Comparison of ENCODE assay signal across 1 cellular context in the genomic region with DNA sequence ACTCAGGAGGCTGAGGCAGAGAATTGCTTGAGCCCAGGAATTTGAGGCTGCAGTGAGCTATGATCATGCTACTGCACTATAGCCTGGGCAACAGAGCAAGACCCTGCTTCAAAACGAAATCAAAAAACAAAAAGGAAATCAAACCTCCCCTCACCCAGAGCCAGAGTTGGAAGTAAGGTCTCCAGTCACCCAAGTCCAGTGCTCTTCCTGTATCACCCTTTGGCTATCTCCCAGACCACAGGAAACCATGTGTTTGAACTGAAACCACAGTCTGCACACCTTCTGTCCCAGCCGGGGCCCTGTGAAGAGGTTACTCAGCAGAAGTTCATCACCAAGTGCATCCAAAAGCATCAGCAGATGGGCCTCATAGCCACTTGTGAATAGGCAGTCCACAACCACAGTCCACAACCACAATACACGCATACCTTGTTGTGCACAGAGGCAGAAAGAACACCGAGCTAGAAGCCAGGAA.
TF ChIP-seq lines count a peak whose summit lies in the region.

No MANE protein-coding gene starts in this region.

TF ChIP-seq in GM12878, 131 proteins besides CTCF, POLR2A, EP300 and RAD21 (continued from another document and continues in another):
- TF ChIP-seq CEBPB (IDR thresholded peaks at IDR 0.05; ENCODE audit: borderline replicate concordance in 1 of 2, low read depth in 2 of 2, low read length in 2 of 2) = no peak; a peak in 1 of 4 replicates
- TF ChIP-seq, protein P1, sequence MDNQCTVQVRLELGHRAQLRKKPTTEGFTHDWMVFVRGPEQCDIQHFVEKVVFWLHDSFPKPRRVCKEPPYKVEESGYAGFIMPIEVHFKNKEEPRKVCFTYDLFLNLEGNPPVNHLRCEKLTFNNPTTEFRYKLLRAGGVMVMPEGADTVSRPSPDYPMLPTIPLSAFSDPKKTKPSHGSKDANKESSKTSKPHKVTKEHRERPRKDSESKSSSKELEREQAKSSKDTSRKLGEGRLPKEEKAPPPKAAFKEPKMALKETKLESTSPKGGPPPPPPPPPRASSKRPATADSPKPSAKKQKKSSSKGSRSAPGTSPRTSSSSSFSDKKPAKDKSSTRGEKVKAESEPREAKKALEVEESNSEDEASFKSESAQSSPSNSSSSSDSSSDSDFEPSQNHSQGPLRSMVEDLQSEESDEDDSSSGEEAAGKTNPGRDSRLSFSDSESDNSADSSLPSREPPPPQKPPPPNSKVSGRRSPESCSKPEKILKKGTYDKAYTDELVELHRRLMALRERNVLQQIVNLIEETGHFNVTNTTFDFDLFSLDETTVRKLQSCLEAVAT (IDR thresholded peaks at IDR 0.05) = peak; percentile 86
- TF ChIP-seq, protein P2, sequence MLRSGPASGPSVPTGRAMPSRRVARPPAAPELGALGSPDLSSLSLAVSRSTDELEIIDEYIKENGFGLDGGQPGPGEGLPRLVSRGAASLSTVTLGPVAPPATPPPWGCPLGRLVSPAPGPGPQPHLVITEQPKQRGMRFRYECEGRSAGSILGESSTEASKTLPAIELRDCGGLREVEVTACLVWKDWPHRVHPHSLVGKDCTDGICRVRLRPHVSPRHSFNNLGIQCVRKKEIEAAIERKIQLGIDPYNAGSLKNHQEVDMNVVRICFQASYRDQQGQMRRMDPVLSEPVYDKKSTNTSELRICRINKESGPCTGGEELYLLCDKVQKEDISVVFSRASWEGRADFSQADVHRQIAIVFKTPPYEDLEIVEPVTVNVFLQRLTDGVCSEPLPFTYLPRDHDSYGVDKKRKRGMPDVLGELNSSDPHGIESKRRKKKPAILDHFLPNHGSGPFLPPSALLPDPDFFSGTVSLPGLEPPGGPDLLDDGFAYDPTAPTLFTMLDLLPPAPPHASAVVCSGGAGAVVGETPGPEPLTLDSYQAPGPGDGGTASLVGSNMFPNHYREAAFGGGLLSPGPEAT (IDR thresholded peaks at IDR 0.05; ENCODE audit: low read depth) = peak; percentile 85
- TF ChIP-seq MAX (IDR thresholded peaks at IDR 0.05; ENCODE audit: low read depth, low read length) = peak; percentile 34; the same call in 1 of the 2 replicates
- peak; percentile 88 for TF ChIP-seq DPF2 (IDR thresholded peaks at IDR 0.05)
- TF ChIP-seq RUNX3 (IDR thresholded peaks at IDR 0.05; ENCODE audit: low read length) = peak; percentile 99
- TF ChIP-seq PAX5 (IDR thresholded peaks at IDR 0.05; ENCODE audit: borderline replicate concordance, low read depth, low read length) = peak; percentile 72
- no peak for TF ChIP-seq PBX3 (IDR thresholded peaks at IDR 0.05; ENCODE audit: insufficient replicate concordance, low read depth, low read length)
- peak; percentile 81 for TF ChIP-seq POLR2AphosphoS5 (IDR thresholded peaks at IDR 0.05; ENCODE audit: low read length)
- TF ChIP-seq SUZ12 (IDR thresholded peaks at IDR 0.05; ENCODE audit: unreplicated experiment) = no peak
- no peak for TF ChIP-seq ZNF24 (IDR thresholded peaks at IDR 0.05)
- peak; percentile 56 for TF ChIP-seq MEF2B (IDR thresholded peaks at IDR 0.05; ENCODE audit: partially characterized antibody, poor library complexity, severe bottlenecking)
- TF ChIP-seq GATAD2B (conservative IDR thresholded peaks at IDR 0.05; ENCODE audit: low read depth) = peak; percentile 81; the same call in 1 of the 2 replicates
- TF ChIP-seq, protein P3, sequence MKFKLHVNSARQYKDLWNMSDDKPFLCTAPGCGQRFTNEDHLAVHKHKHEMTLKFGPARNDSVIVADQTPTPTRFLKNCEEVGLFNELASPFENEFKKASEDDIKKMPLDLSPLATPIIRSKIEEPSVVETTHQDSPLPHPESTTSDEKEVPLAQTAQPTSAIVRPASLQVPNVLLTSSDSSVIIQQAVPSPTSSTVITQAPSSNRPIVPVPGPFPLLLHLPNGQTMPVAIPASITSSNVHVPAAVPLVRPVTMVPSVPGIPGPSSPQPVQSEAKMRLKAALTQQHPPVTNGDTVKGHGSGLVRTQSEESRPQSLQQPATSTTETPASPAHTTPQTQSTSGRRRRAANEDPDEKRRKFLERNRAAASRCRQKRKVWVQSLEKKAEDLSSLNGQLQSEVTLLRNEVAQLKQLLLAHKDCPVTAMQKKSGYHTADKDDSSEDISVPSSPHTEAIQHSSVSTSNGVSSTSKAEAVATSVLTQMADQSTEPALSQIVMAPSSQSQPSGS (IDR thresholded peaks at IDR 0.05; ENCODE audit: low read length) = peak; percentile 55; the same call in 1 of the 2 replicates
- no peak for TF ChIP-seq STAT3 (IDR thresholded peaks at IDR 0.05; ENCODE audit: low read depth, low read length)
- 0 out of 2 replicates have a peak, but pooled peaks have one; percentile 30 for TF ChIP-seq BCL11A (IDR thresholded peaks at IDR 0.05; ENCODE audit: low read depth, low read length)
- TF ChIP-seq FOXM1 (IDR thresholded peaks at IDR 0.05; ENCODE audit: low read depth, low read length) = 0 out of 2 replicates have a peak, but pooled peaks have one; percentile 52
- TF ChIP-seq ZNF217 (IDR thresholded peaks at IDR 0.05) = peak; percentile 52; the same call in 1 of the 2 replicates
- no peak for TF ChIP-seq NR2C1 (IDR thresholded peaks at IDR 0.05)
- no peak for TF ChIP-seq NFYA (IDR thresholded peaks at IDR 0.05; ENCODE audit: borderline replicate concordance, low read depth, low read length)
- TF ChIP-seq, protein P4, sequence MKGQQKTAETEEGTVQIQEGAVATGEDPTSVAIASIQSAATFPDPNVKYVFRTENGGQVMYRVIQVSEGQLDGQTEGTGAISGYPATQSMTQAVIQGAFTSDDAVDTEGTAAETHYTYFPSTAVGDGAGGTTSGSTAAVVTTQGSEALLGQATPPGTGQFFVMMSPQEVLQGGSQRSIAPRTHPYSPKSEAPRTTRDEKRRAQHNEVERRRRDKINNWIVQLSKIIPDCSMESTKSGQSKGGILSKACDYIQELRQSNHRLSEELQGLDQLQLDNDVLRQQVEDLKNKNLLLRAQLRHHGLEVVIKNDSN (IDR thresholded peaks at IDR 0.05; ENCODE audit: borderline replicate concordance, extremely low read length, insufficient read depth, low read depth, low read length) = no peak
- TF ChIP-seq ETV6 (conservative IDR thresholded peaks at IDR 0.05 in 1 of 2, IDR thresholded peaks at IDR 0.05 in 1 of 2; ENCODE audit: borderline replicate concordance in 1 of 2, low read depth in 1 of 2) = peak in 1 of 2 experiments; percentile 64; a peak in 2 of 4 replicates
- 0 out of 2 replicates have a peak, but pooled peaks have one; percentile 50 for TF ChIP-seq MEF2A (IDR thresholded peaks at IDR 0.05; ENCODE audit: insufficient read depth, low read depth, low read length)
- 0 out of 3 replicates have a peak, but pooled peaks of 1 of the 2 experiments have one; percentile 19 for TF ChIP-seq EGR1 (IDR thresholded peaks at IDR 0.05; ENCODE audit: borderline replicate concordance in 1 of 2, low read depth in 2 of 2, low read length in 2 of 2)
- TF ChIP-seq, protein P5, sequence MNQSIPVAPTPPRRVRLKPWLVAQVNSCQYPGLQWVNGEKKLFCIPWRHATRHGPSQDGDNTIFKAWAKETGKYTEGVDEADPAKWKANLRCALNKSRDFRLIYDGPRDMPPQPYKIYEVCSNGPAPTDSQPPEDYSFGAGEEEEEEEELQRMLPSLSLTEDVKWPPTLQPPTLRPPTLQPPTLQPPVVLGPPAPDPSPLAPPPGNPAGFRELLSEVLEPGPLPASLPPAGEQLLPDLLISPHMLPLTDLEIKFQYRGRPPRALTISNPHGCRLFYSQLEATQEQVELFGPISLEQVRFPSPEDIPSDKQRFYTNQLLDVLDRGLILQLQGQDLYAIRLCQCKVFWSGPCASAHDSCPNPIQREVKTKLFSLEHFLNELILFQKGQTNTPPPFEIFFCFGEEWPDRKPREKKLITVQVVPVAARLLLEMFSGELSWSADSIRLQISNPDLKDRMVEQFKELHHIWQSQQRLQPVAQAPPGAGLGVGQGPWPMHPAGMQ (IDR thresholded peaks at IDR 0.05; ENCODE audit: borderline replicate concordance) = peak; percentile 67; the same call in 1 of the 2 replicates
- 0 out of 2 replicates have a peak, but pooled peaks have one; percentile 85 for TF ChIP-seq EZH2 (IDR thresholded peaks at IDR 0.05; ENCODE audit: borderline replicate concordance, control insufficient read depth, low read depth, low read length)
- TF ChIP-seq BACH1 (IDR thresholded peaks at IDR 0.05; ENCODE audit: borderline replicate concordance) = peak; percentile 95; the same call in 1 of the 2 replicates
- no peak for TF ChIP-seq ZNF207 (IDR thresholded peaks at IDR 0.05; ENCODE audit: borderline replicate concordance)
- peak; percentile 97 for TF ChIP-seq CBFB (IDR thresholded peaks at IDR 0.05; ENCODE audit: low read depth)
- peak; percentile 43; the same call in 1 of the 3 replicates for TF ChIP-seq POU2F2 (IDR thresholded peaks at IDR 0.05; ENCODE audit: borderline replicate concordance, low read depth, low read length)
- peak; percentile 69; the same call in 1 of the 2 replicates for TF ChIP-seq ATF7 (IDR thresholded peaks at IDR 0.05; ENCODE audit: low read depth)
- no peak for TF ChIP-seq NRF1 (conservative IDR thresholded peaks at IDR 0.05; ENCODE audit: low read depth, low read length)
- no peak for TF ChIP-seq JUND (IDR thresholded peaks at IDR 0.05; ENCODE audit: low read depth, low read length)
- TF ChIP-seq ZSCAN29 (IDR thresholded peaks at IDR 0.05) = 0 out of 2 replicates have a peak, but pooled peaks have one; percentile 35
- TF ChIP-seq KAT2A (conservative IDR thresholded peaks at IDR 0.05; ENCODE audit: control insufficient read depth, low read depth, low read length) = no peak
- peak; percentile 94 to 95 for TF ChIP-seq IKZF2 (IDR thresholded peaks at IDR 0.05)
- 0 out of 2 replicates have a peak, but pooled peaks have one; percentile 19 for TF ChIP-seq YY1 (IDR thresholded peaks at IDR 0.05; ENCODE audit: low read depth, low read length)
- peak; percentile 25 for TF ChIP-seq SP1 (IDR thresholded peaks at IDR 0.05; ENCODE audit: low read depth, low read length)
- peak; percentile 73; the same call in 1 of the 2 replicates for TF ChIP-seq TBL1XR1 (IDR thresholded peaks at IDR 0.05; ENCODE audit: low read depth, low read length)
- TF ChIP-seq NR2F1 (conservative IDR thresholded peaks at IDR 0.05) = peak; percentile 87
- TF ChIP-seq MYC (IDR thresholded peaks at IDR 0.05; ENCODE audit: insufficient read depth, insufficient read length, insufficient replicate concordance, low read length, severe bottlenecking) = no peak
- no peak for TF ChIP-seq RELA (IDR thresholded peaks at IDR 0.05; ENCODE audit: borderline replicate concordance, partially characterized antibody)
- TF ChIP-seq RAD51 (IDR thresholded peaks at IDR 0.05) = peak; percentile 47; the same call in 1 of the 2 replicates
- peak; percentile 34; the same call in 1 of the 2 replicates for TF ChIP-seq LARP7 (IDR thresholded peaks at IDR 0.05)
- 0 out of 2 replicates have a peak, but pooled peaks have one; percentile 59 for TF ChIP-seq CHD2 (IDR thresholded peaks at IDR 0.05; ENCODE audit: borderline replicate concordance, low read depth, low read length)
- peak; percentile 72 to 85 for TF ChIP-seq BHLHE40 (IDR thresholded peaks at IDR 0.05; ENCODE audit: borderline replicate concordance in 1 of 2, low read depth in 2 of 2, low read length in 1 of 2)
- no peak for TF ChIP-seq SRF (IDR thresholded peaks at IDR 0.05; ENCODE audit: low read depth in 2 of 2, low read length in 2 of 2)
- peak; percentile 81 for TF ChIP-seq TCF12 (IDR thresholded peaks at IDR 0.05; ENCODE audit: low read depth, low read length)
- peak; percentile 43; the same call in 1 of the 2 replicates for TF ChIP-seq IRF4 (IDR thresholded peaks at IDR 0.05; ENCODE audit: low read depth, low read length)
- TF ChIP-seq, protein P6, sequence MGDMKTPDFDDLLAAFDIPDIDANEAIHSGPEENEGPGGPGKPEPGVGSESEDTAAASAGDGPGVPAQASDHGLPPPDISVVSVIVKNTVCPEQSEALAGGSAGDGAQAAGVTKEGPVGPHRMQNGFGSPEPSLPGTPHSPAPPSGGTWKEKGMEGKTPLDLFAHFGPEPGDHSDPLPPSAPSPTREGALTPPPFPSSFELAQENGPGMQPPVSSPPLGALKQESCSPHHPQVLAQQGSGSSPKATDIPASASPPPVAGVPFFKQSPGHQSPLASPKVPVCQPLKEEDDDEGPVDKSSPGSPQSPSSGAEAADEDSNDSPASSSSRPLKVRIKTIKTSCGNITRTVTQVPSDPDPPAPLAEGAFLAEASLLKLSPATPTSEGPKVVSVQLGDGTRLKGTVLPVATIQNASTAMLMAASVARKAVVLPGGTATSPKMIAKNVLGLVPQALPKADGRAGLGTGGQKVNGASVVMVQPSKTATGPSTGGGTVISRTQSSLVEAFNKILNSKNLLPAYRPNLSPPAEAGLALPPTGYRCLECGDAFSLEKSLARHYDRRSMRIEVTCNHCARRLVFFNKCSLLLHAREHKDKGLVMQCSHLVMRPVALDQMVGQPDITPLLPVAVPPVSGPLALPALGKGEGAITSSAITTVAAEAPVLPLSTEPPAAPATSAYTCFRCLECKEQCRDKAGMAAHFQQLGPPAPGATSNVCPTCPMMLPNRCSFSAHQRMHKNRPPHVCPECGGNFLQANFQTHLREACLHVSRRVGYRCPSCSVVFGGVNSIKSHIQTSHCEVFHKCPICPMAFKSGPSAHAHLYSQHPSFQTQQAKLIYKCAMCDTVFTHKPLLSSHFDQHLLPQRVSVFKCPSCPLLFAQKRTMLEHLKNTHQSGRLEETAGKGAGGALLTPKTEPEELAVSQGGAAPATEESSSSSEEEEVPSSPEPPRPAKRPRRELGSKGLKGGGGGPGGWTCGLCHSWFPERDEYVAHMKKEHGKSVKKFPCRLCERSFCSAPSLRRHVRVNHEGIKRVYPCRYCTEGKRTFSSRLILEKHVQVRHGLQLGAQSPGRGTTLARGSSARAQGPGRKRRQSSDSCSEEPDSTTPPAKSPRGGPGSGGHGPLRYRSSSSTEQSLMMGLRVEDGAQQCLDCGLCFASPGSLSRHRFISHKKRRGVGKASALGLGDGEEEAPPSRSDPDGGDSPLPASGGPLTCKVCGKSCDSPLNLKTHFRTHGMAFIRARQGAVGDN (IDR thresholded peaks at IDR 0.05) = peak; percentile 60; the same call in 1 of the 2 replicates
- TF ChIP-seq RCOR1 (conservative IDR thresholded peaks at IDR 0.05; ENCODE audit: low read depth, low read length) = peak; percentile 79; the same call in 1 of the 2 replicates
